ENCODE assay signal across 2 cellular contexts in the genomic region with DNA sequence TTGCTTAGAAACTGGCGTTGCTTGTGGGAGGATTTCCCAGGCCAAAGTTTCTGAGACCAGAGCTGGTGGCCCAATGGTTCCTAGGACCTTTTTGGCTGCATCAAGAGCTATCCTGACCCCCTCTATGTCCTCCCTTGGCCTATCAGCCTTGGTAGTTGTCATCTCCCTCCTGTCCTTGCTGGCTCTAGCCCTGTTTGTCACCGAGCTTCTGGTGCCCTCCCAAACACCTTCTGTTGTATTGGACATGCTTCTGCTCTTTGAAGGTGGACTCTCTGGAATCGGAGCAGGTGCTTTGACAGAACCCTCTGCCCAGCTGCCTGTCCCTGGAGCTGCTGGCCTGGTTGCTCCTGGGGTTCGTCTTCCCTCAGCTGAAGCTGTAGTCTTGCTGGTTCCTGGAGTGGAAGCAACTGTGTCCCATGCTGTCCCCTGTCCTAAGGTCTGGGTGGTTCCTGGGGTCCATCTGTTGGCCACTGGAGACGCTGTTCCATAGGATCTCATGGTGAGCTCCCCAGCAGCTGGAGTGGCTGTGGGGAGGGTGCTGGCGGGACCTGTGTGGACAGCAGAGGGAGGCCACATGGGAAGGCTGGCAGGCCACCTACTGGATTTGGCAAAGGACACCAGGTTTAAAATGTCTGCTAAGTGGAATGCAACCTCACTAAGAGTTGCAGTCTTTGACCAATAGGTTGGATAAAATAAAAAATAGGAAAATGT.
TF ChIP-seq lines count a peak whose summit lies in the region.

No MANE protein-coding gene starts in this region.

TF ChIP-seq in HepG2, 621 proteins besides CTCF, POLR2A, EP300 and RAD21 (continues in another document):
- TF ChIP-seq, protein P1, sequence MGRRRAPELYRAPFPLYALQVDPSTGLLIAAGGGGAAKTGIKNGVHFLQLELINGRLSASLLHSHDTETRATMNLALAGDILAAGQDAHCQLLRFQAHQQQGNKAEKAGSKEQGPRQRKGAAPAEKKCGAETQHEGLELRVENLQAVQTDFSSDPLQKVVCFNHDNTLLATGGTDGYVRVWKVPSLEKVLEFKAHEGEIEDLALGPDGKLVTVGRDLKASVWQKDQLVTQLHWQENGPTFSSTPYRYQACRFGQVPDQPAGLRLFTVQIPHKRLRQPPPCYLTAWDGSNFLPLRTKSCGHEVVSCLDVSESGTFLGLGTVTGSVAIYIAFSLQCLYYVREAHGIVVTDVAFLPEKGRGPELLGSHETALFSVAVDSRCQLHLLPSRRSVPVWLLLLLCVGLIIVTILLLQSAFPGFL (CRISPR knock-in tag; IDR thresholded peaks at IDR 0.05) = no peak
- TF ChIP-seq ETS1 (CRISPR knock-in tag; IDR thresholded peaks at IDR 0.05) (no peak), NFE2L1 (CRISPR knock-in tag; IDR thresholded peaks at IDR 0.05; ENCODE audit: borderline replicate concordance) (no peak), ZFYVE20 (CRISPR knock-in tag; IDR thresholded peaks at IDR 0.05; ENCODE audit: borderline replicate concordance, low read depth) (no peak), E2F5 (CRISPR knock-in tag; conservative IDR thresholded peaks at IDR 0.05) (no peak), ZNF674 (CRISPR knock-in tag; IDR thresholded peaks at IDR 0.05; ENCODE audit: low read depth) (no peak), ZNF652 (CRISPR knock-in tag; IDR thresholded peaks at IDR 0.05; ENCODE audit: borderline replicate concordance, low read depth) (no peak), PCBP1 (IDR thresholded peaks at IDR 0.05; ENCODE audit: borderline replicate concordance, low read depth, low read length) (no peak), ZNF350 (CRISPR knock-in tag; IDR thresholded peaks at IDR 0.05; ENCODE audit: borderline replicate concordance, low read depth) (no peak), ZNF615 (CRISPR knock-in tag; IDR thresholded peaks at IDR 0.05; ENCODE audit: borderline replicate concordance) (no peak), JUNB (CRISPR knock-in tag; IDR thresholded peaks at IDR 0.05; ENCODE audit: borderline replicate concordance) (no peak), SOX13 (IDR thresholded peaks at IDR 0.05) (no peak), SOX13 (CRISPR knock-in tag; conservative IDR thresholded peaks at IDR 0.05 in 1 of 2, IDR thresholded peaks at IDR 0.05 in 1 of 2) (no peak), ZNF564 (CRISPR knock-in tag; IDR thresholded peaks at IDR 0.05) (no peak), XRCC5 (optimal IDR thresholded peaks at IDR 0.05; ENCODE audit: low read length) (peak; percentile 33), STAG1 (CRISPR knock-in tag; IDR thresholded peaks at IDR 0.05) (peak; percentile 40)
- TF ChIP-seq, protein P2, sequence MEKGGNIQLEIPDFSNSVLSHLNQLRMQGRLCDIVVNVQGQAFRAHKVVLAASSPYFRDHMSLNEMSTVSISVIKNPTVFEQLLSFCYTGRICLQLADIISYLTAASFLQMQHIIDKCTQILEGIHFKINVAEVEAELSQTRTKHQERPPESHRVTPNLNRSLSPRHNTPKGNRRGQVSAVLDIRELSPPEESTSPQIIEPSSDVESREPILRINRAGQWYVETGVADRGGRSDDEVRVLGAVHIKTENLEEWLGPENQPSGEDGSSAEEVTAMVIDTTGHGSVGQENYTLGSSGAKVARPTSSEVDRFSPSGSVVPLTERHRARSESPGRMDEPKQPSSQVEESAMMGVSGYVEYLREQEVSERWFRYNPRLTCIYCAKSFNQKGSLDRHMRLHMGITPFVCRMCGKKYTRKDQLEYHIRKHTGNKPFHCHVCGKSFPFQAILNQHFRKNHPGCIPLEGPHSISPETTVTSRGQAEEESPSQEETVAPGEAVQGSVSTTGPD (CRISPR knock-in tag; IDR thresholded peaks at IDR 0.05) = no peak
- TF ChIP-seq, protein P3, sequence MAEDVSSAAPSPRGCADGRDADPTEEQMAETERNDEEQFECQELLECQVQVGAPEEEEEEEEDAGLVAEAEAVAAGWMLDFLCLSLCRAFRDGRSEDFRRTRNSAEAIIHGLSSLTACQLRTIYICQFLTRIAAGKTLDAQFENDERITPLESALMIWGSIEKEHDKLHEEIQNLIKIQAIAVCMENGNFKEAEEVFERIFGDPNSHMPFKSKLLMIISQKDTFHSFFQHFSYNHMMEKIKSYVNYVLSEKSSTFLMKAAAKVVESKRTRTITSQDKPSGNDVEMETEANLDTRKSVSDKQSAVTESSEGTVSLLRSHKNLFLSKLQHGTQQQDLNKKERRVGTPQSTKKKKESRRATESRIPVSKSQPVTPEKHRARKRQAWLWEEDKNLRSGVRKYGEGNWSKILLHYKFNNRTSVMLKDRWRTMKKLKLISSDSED (CRISPR knock-in tag; IDR thresholded peaks at IDR 0.05) = no peak

TF ChIP-seq in H1, 55 proteins besides CTCF, POLR2A, EP300 and RAD21:
- TF ChIP-seq RBBP5 (IDR thresholded peaks at IDR 0.05; ENCODE audit: borderline replicate concordance, low read depth, low read length) = no peak
- no peak for TF ChIP-seq NANOG (IDR thresholded peaks at IDR 0.05; ENCODE audit: insufficient read depth, low read depth, low read length, poor library complexity, severe bottlenecking)
- TF ChIP-seq JUN (IDR thresholded peaks at IDR 0.05; ENCODE audit: low read depth, low read length) = no peak
- no peak for TF ChIP-seq PHF8 (conservative IDR thresholded peaks at IDR 0.05; ENCODE audit: low read depth, low read length)
- TF ChIP-seq CREB1 (IDR thresholded peaks at IDR 0.05) = no peak
- no peak for TF ChIP-seq TAF7 (optimal IDR thresholded peaks at IDR 0.05; ENCODE audit: borderline replicate concordance, low read depth, low read length)
- TF ChIP-seq JUND (IDR thresholded peaks at IDR 0.05; ENCODE audit: low read length) = no peak
- no peak for TF ChIP-seq FOSL1 (IDR thresholded peaks at IDR 0.05; ENCODE audit: insufficient read depth, low read depth, low read length)
- TF ChIP-seq YY1 (IDR thresholded peaks at IDR 0.05; ENCODE audit: low read depth, low read length) = no peak
- TF ChIP-seq, protein P4, sequence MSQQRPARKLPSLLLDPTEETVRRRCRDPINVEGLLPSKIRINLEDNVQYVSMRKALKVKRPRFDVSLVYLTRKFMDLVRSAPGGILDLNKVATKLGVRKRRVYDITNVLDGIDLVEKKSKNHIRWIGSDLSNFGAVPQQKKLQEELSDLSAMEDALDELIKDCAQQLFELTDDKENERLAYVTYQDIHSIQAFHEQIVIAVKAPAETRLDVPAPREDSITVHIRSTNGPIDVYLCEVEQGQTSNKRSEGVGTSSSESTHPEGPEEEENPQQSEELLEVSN (IDR thresholded peaks at IDR 0.05) = no peak
- TF ChIP-seq KDM4A (IDR thresholded peaks at IDR 0.05; ENCODE audit: low read depth, low read length, severe bottlenecking) = no peak
- TF ChIP-seq SRF (IDR thresholded peaks at IDR 0.05; ENCODE audit: low read depth, low read length) = no peak
TF ChIP-seq in H1: peak in this region for 0.
